ENCODE assay signal across 27 cellular contexts in genomic region chr1:191438979-191439378, GRCh38.
"Had no signal": no experiment of that assay in that cellular context is flagged by ENCODE, and none has a peak within 500 bp of the region (broad histone marks: within the 10 kb centered on the region; RNA-seq: fewer than 3 reads in every experiment).

No MANE protein-coding gene starts in this region.

- DNase-seq: left colon; left lung; lower lobe of right lung; mammary epithelial cell; mesendoderm; naive B cell; natural killer cell; nephron progenitor cell; occipital lobe; right lobe of liver; stimulated activated CD4-positive, alpha-beta T cell treated with anti-CD3 and anti-CD28 coated beads, Interleukin-12 subunit alpha, Interleukin-12 subunit beta, amount 100 ng/mL, for 4 hours; stimulated activated CD4-positive, alpha-beta T cell treated with anti-CD3 and anti-CD28 coated beads, Interleukin-15, amount 100 ng/mL, for 24 hours; stimulated activated CD4-positive, alpha-beta T cell treated with anti-CD3 and anti-CD28 coated beads, Interleukin-2, amount 100 ng/mL, for 24 hours; stimulated activated CD4-positive, alpha-beta T cell treated with anti-CD3 and anti-CD28 coated beads, Interleukin-4, amount 100 ng/mL, for 1 hour; stimulated activated naive B cell treated with anti-CD40 and anti-IgM and Interleukin-4, amounts not matched to agents 10 μg/mL and 1 μg/mL and 100 μg/mL, for 72 hours; stimulated activated naive CD8-positive, alpha-beta T cell treated with anti-CD3 and anti-CD28 coated beads, Interleukin-15, Interleukin-2, amounts not matched to agents 100 U/mL and 50 U/mL, for 24 hours; stomach; testis; thyroid gland; transverse colon; upper lobe of left lung had no signal

- H3K27ac ChIP-seq: hepatocyte, left lung, lower lobe of right lung, neural progenitor cell, neutrophil, right atrium auricular region, right lobe of liver, stomach, testis, thyroid gland, transverse colon, upper lobe of left lung, vagina had no signal

- ATAC-seq: left colon; left lung; lower lobe of right lung; natural killer cell; right lobe of liver; stimulated activated naive B cell treated with anti-CD40 and anti-IgM and Interleukin-4, amounts not matched to agents 10 μg/mL and 1 μg/mL and 100 μg/mL, for 72 hours; stimulated activated naive CD8-positive, alpha-beta T cell treated with anti-CD3 and anti-CD28 coated beads, Interleukin-15, Interleukin-2, amounts not matched to agents 100 U/mL and 50 U/mL, for 24 hours had no signal

- H3K4me1 ChIP-seq: left lung, lower lobe of right lung, neural progenitor cell, right atrium auricular region, right lobe of liver, stomach, testis, thyroid gland, transverse colon, upper lobe of left lung, vagina had no signal

- H3K36me3 ChIP-seq: left lung, lower lobe of right lung, neural progenitor cell, neutrophil, right atrium auricular region, right lobe of liver, stomach, thyroid gland, transverse colon, upper lobe of left lung, vagina had no signal

- H3K79me2 ChIP-seq: hepatocyte had no signal

- FAIRE-seq: keratinocyte had no signal

- H3K9me3 ChIP-seq: lower lobe of right lung, neutrophil, right lobe of liver, stomach, testis, thyroid gland, transverse colon, upper lobe of left lung, vagina had no signal

- H3K9ac ChIP-seq: neural progenitor cell had no signal

- H3K27me3 ChIP-seq: hepatocyte, left lung, neural progenitor cell, neutrophil, right atrium auricular region, right lobe of liver, stomach, testis, thyroid gland, transverse colon, upper lobe of left lung, vagina had no signal

- H2AFZ ChIP-seq: hepatocyte, neural progenitor cell had no signal

- H3K4me3 ChIP-seq: hepatocyte, left lung, lower lobe of right lung, neural progenitor cell, right atrium auricular region, right lobe of liver, stomach, testis, thyroid gland, transverse colon, upper lobe of left lung, vagina had no signal

- H3K4me2 ChIP-seq: hepatocyte, neural progenitor cell had no signal
